ENCODE assay signal across 1 cellular context in the genomic region with DNA sequence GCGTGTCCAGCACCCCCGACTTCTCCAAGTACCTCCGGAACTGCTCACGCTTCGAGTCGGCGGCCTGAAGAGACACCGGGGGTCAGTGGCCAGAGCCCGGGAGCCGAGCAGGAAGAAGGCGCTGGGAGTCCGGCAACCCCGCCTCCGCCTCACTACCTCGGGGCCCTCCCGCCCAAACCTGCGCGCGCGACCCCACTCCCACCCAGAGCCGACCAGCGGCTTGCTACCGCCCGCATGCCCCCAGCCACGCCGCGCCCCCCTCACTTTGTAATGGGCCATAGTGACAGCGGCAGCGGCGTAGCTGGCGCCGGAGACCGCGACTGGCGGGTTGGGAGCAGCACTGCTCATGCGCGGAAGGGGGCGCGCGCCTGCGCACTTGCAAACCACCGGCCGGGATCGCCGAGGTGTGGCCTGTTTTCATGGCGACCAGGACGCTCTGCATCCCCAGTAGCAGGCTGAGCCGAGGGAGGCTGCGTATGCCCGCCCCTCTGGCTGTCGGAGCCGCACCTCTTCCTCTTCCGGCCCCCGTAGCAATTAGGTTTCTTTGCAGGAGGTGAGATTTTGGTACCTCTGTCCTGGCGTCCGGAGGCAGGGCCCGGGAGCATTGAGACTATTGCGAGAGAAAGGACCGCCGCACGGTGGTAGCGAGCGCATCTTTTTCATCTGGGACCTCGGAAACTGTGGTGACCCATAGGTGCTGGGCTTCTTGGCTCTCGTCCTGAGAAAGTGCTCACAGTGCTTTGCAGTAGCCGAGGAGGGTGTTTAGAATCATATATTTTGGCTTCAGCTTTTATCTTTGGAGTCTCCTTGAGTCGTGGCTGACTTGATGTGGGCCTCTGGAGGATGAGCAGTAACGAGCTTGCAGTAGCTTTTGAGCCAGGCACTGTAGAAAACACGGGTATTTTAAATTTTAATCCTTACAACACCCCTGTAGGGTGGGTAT.
TF ChIP-seq lines count a peak whose summit lies in the region.

A gene with protein sequence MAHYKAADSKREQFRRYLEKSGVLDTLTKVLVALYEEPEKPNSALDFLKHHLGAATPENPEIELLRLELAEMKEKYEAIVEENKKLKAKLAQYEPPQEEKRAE (minus strand): TSS at position 322 of the 943 bp plus-strand sequence. CDS start 43 bp downstream, at position 279.

TF ChIP-seq in K562, 482 proteins besides CTCF, POLR2A, EP300 and RAD21 (continued from another document and continues in another):
- peak; percentile 5; the same call in 1 of the 2 replicates for TF ChIP-seq FOXK1 (CRISPR knock-in tag; IDR thresholded peaks at IDR 0.05; ENCODE audit: borderline replicate concordance)
- TF ChIP-seq HEY1 (CRISPR knock-in tag; IDR thresholded peaks at IDR 0.05; ENCODE audit: borderline replicate concordance), result no peak
- no peak for TF ChIP-seq FOSL1 (tag; conservative IDR thresholded peaks at IDR 0.05)
- no peak for TF ChIP-seq NCOR1 (IDR thresholded peaks at IDR 0.05)
- TF ChIP-seq, protein P1, sequence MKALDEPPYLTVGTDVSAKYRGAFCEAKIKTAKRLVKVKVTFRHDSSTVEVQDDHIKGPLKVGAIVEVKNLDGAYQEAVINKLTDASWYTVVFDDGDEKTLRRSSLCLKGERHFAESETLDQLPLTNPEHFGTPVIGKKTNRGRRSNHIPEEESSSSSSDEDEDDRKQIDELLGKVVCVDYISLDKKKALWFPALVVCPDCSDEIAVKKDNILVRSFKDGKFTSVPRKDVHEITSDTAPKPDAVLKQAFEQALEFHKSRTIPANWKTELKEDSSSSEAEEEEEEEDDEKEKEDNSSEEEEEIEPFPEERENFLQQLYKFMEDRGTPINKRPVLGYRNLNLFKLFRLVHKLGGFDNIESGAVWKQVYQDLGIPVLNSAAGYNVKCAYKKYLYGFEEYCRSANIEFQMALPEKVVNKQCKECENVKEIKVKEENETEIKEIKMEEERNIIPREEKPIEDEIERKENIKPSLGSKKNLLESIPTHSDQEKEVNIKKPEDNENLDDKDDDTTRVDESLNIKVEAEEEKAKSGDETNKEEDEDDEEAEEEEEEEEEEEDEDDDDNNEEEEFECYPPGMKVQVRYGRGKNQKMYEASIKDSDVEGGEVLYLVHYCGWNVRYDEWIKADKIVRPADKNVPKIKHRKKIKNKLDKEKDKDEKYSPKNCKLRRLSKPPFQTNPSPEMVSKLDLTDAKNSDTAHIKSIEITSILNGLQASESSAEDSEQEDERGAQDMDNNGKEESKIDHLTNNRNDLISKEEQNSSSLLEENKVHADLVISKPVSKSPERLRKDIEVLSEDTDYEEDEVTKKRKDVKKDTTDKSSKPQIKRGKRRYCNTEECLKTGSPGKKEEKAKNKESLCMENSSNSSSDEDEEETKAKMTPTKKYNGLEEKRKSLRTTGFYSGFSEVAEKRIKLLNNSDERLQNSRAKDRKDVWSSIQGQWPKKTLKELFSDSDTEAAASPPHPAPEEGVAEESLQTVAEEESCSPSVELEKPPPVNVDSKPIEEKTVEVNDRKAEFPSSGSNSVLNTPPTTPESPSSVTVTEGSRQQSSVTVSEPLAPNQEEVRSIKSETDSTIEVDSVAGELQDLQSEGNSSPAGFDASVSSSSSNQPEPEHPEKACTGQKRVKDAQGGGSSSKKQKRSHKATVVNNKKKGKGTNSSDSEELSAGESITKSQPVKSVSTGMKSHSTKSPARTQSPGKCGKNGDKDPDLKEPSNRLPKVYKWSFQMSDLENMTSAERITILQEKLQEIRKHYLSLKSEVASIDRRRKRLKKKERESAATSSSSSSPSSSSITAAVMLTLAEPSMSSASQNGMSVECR (CRISPR knock-in tag; IDR thresholded peaks at IDR 0.05), result peak; percentile 98
- no peak for TF ChIP-seq IFI16 (CRISPR knock-in tag; IDR thresholded peaks at IDR 0.05)
- TF ChIP-seq EHMT2 (IDR thresholded peaks at IDR 0.05), result no peak
- TF ChIP-seq ZNF717 (CRISPR knock-in tag; IDR thresholded peaks at IDR 0.05), result no peak
- TF ChIP-seq PPARD (CRISPR knock-in tag; IDR thresholded peaks at IDR 0.05), result no peak
- TF ChIP-seq PTBP1 (IDR thresholded peaks at IDR 0.05; ENCODE audit: low read depth, low read length), result no peak
- 0 out of 4 replicates have a peak, but pooled peaks of 1 of the 2 experiments have one; percentile 51 for TF ChIP-seq TEAD1 (CRISPR knock-in tag; IDR thresholded peaks at IDR 0.05)
- TF ChIP-seq, protein P2, sequence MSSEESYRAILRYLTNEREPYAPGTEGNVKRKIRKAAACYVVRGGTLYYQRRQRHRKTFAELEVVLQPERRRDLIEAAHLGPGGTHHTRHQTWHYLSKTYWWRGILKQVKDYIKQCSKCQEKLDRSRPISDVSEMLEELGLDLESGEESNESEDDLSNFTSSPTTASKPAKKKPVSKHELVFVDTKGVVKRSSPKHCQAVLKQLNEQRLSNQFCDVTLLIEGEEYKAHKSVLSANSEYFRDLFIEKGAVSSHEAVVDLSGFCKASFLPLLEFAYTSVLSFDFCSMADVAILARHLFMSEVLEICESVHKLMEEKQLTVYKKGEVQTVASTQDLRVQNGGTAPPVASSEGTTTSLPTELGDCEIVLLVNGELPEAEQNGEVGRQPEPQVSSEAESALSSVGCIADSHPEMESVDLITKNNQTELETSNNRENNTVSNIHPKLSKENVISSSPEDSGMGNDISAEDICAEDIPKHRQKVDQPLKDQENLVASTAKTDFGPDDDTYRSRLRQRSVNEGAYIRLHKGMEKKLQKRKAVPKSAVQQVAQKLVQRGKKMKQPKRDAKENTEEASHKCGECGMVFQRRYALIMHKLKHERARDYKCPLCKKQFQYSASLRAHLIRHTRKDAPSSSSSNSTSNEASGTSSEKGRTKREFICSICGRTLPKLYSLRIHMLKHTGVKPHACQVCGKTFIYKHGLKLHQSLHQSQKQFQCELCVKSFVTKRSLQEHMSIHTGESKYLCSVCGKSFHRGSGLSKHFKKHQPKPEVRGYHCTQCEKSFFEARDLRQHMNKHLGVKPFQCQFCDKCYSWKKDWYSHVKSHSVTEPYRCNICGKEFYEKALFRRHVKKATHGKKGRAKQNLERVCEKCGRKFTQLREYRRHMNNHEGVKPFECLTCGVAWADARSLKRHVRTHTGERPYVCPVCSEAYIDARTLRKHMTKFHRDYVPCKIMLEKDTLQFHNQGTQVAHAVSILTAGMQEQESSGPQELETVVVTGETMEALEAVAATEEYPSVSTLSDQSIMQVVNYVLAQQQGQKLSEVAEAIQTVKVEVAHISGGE (CRISPR knock-in tag; IDR thresholded peaks at IDR 0.05), result peak in 1 of 3 experiments; percentile 82; a peak in 2 of 6 replicates
- peak; percentile 95 to 97 for TF ChIP-seq SIN3A (IDR thresholded peaks at IDR 0.05; ENCODE audit: borderline replicate concordance in 2 of 2, control insufficient read depth in 1 of 2, low read depth in 2 of 2, low read length in 2 of 2)
- TF ChIP-seq NFIX (CRISPR knock-in tag; IDR thresholded peaks at IDR 0.05; ENCODE audit: low read depth), result no peak
- TF ChIP-seq ZNF41 (CRISPR knock-in tag; conservative IDR thresholded peaks at IDR 0.05), result no peak
- TF ChIP-seq, protein P3, sequence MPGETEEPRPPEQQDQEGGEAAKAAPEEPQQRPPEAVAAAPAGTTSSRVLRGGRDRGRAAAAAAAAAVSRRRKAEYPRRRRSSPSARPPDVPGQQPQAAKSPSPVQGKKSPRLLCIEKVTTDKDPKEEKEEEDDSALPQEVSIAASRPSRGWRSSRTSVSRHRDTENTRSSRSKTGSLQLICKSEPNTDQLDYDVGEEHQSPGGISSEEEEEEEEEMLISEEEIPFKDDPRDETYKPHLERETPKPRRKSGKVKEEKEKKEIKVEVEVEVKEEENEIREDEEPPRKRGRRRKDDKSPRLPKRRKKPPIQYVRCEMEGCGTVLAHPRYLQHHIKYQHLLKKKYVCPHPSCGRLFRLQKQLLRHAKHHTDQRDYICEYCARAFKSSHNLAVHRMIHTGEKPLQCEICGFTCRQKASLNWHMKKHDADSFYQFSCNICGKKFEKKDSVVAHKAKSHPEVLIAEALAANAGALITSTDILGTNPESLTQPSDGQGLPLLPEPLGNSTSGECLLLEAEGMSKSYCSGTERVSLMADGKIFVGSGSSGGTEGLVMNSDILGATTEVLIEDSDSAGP (CRISPR knock-in tag; IDR thresholded peaks at IDR 0.05), result no peak
- TF ChIP-seq TAF7 (tag; IDR thresholded peaks at IDR 0.05), result no peak
- TF ChIP-seq FOXK2 (conservative IDR thresholded peaks at IDR 0.05 in 1 of 2, IDR thresholded peaks at IDR 0.05 in 1 of 2; ENCODE audit: low read depth in 2 of 2), result peak; percentile 68 to 86
- TF ChIP-seq BRCA1 (IDR thresholded peaks at IDR 0.05), result no peak
- TF ChIP-seq BRCA1 (CRISPR knock-in tag; IDR thresholded peaks at IDR 0.05), result no peak
- no peak for TF ChIP-seq SRSF7 (optimal IDR thresholded peaks at IDR 0.05; ENCODE audit: low read depth, low read length)
- TF ChIP-seq, protein P4, sequence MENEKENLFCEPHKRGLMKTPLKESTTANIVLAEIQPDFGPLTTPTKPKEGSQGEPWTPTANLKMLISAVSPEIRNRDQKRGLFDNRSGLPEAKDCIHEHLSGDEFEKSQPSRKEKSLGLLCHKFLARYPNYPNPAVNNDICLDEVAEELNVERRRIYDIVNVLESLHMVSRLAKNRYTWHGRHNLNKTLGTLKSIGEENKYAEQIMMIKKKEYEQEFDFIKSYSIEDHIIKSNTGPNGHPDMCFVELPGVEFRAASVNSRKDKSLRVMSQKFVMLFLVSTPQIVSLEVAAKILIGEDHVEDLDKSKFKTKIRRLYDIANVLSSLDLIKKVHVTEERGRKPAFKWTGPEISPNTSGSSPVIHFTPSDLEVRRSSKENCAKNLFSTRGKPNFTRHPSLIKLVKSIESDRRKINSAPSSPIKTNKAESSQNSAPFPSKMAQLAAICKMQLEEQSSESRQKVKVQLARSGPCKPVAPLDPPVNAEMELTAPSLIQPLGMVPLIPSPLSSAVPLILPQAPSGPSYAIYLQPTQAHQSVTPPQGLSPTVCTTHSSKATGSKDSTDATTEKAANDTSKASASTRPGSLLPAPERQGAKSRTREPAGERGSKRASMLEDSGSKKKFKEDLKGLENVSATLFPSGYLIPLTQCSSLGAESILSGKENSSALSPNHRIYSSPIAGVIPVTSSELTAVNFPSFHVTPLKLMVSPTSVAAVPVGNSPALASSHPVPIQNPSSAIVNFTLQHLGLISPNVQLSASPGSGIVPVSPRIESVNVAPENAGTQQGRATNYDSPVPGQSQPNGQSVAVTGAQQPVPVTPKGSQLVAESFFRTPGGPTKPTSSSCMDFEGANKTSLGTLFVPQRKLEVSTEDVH (IDR thresholded peaks at IDR 0.05; ENCODE audit: low read depth, partially characterized antibody), result no peak
- no peak for TF ChIP-seq GTF2E2 (tag; IDR thresholded peaks at IDR 0.05)
- 0 out of 2 replicates have a peak, but pooled peaks have one; percentile 6 for TF ChIP-seq SMC3 (conservative IDR thresholded peaks at IDR 0.05; ENCODE audit: insufficient read depth, low read depth, low read length)
- TF ChIP-seq ZNF766 (CRISPR knock-in tag; conservative IDR thresholded peaks at IDR 0.05), result 0 out of 2 replicates have a peak, but pooled peaks have one; percentile 74
- TF ChIP-seq, protein P5, sequence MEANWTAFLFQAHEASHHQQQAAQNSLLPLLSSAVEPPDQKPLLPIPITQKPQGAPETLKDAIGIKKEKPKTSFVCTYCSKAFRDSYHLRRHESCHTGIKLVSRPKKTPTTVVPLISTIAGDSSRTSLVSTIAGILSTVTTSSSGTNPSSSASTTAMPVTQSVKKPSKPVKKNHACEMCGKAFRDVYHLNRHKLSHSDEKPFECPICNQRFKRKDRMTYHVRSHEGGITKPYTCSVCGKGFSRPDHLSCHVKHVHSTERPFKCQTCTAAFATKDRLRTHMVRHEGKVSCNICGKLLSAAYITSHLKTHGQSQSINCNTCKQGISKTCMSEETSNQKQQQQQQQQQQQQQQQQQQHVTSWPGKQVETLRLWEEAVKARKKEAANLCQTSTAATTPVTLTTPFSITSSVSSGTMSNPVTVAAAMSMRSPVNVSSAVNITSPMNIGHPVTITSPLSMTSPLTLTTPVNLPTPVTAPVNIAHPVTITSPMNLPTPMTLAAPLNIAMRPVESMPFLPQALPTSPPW (CRISPR knock-in tag; IDR thresholded peaks at IDR 0.05), result peak; percentile 76
- TF ChIP-seq CHD2 (IDR thresholded peaks at IDR 0.05; ENCODE audit: low read depth, low read length), result peak; percentile 10; the same call in 1 of the 2 replicates
- peak; percentile 88 for TF ChIP-seq MXI1 (IDR thresholded peaks at IDR 0.05; ENCODE audit: low read depth, low read length)
- TF ChIP-seq KHSRP (IDR thresholded peaks at IDR 0.05), result no peak
- TF ChIP-seq TCF3 (CRISPR knock-in tag; IDR thresholded peaks at IDR 0.05), result no peak
- TF ChIP-seq TOE1 (IDR thresholded peaks at IDR 0.05; ENCODE audit: borderline replicate concordance), result peak; percentile 9; the same call in 1 of the 2 replicates
- no peak for TF ChIP-seq TOE1 (CRISPR knock-in tag; IDR thresholded peaks at IDR 0.05; ENCODE audit: borderline replicate concordance, low read depth)
- peak; percentile 82 for TF ChIP-seq RBM22 (IDR thresholded peaks at IDR 0.05; ENCODE audit: low read depth, low read length, poor library complexity, severe bottlenecking)
- no peak for TF ChIP-seq MEF2D (tag; conservative IDR thresholded peaks at IDR 0.05; ENCODE audit: low read depth)
- TF ChIP-seq, protein P6, sequence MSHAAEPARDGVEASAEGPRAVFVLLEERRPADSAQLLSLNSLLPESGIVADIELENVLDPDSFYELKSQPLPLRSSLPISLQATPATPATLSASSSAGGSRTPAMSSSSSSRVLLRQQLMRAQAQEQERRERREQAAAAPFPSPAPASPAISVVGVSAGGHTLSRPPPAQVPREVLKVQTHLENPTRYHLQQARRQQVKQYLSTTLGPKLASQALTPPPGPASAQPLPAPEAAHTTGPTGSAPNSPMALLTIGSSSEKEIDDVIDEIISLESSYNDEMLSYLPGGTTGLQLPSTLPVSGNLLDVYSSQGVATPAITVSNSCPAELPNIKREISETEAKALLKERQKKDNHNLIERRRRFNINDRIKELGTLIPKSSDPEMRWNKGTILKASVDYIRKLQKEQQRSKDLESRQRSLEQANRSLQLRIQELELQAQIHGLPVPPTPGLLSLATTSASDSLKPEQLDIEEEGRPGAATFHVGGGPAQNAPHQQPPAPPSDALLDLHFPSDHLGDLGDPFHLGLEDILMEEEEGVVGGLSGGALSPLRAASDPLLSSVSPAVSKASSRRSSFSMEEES (CRISPR knock-in tag; IDR thresholded peaks at IDR 0.05), result no peak
- TF ChIP-seq, protein P7, sequence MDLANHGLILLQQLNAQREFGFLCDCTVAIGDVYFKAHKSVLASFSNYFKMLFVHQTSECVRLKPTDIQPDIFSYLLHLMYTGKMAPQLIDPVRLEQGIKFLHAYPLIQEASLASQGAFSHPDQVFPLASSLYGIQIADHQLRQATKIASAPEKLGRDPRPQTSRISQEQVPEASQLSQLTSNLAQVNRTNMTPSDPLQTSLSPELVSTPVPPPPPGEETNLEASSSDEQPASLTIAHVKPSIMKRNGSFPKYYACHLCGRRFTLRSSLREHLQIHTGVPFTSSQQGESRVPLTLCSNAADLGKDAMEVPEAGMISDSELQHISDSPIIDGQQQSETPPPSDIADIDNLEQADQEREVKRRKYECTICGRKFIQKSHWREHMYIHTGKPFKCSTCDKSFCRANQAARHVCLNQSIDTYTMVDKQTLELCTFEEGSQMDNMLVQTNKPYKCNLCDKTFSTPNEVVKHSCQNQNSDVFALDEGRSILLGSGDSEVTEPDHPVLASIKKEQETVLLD (IDR thresholded peaks at IDR 0.05), result peak; percentile 98
